ENCODE assay signal across 8 cellular contexts in genomic region chr14:103716091-103716801, GRCh38. TPM values are rescaled to one million over a fixed set of nuclear protein-coding genes. Genes with fewer than 3 reads are reported as not detected.
DNase-seq lines count a peak whose midpoint lies in the region; ATAC-seq, FAIRE-seq and TF ChIP-seq lines count a peak whose summit lies in the region.

No MANE protein-coding gene starts in this region.

- TF ChIP-seq EP300 in Ishikawa (IDR thresholded peaks at IDR 0.05; ENCODE audit: borderline replicate concordance): no peak
- no peak for TF ChIP-seq EP300 in GM12878 (IDR thresholded peaks at IDR 0.05; ENCODE audit: borderline replicate concordance in 1 of 2, control insufficient read depth in 1 of 2, low read depth in 2 of 2, low read length in 2 of 2)

- SMC1A ChIA-PET in GM12878 (lab: Charles Lee; ENCODE audit: uncharacterized antibody, unreplicated experiment): no interaction called here

- BruUV-seq in GM12878 (replicated peaks; lab: Mats Ljungman, UMichigan): no TSS peak

- no peak for DNase-seq in AG09309 (ENCODE audit: low read depth)
- DNase-seq in GM12878 (ENCODE audit: low read depth, low spot score): no peak
- DNase-seq in kidney epithelial cell (ENCODE audit: low read depth): no peak
- no peak for DNase-seq in NCI-H1694 (lab: John Stamatoyannopoulos, UW)

- H3K4me3 Mint-ChIP-seq in stimulated activated naive CD8-positive, alpha-beta T cell treated with anti-CD3 and anti-CD28 coated beads, Interleukin-15, Interleukin-2, amounts not matched to agents 100 ng/mL and 50 ng/mL, for 24 hours: peak overlapping the region; percentile 87

- RAD21 ChIA-PET in GM12878 (lab: Charles Lee; ENCODE audit: unreplicated experiment): interaction anchor here (1.0 to 2.4 kb wide), 5 partner anchors 25 to 147 kb away, joined by 3 to 9 read pairs (median 4); no protein-coding TSS in a partner anchor

- intact Hi-C loops in GM12878 (cut with micrococcal nuclease; ENCODE audit: unreplicated experiment): no loop called here

- POLR2A ChIA-PET in GM12878 (lab: Charles Lee): interaction anchor here (0.6 to 1.0 kb wide), 3 partner anchors 26 to 91 kb away, joined by 3 read pairs; no protein-coding TSS in a partner anchor

- H3K4me1 Mint-ChIP-seq in stimulated activated naive CD8-positive, alpha-beta T cell treated with anti-CD3 and anti-CD28 coated beads, Interleukin-15, Interleukin-2, amounts not matched to agents 100 ng/mL and 50 ng/mL, for 24 hours (ENCODE audit: low read depth): peaks cover 52% of the 10 kb centered on the region

- CTCF ChIA-PET in GM12878 (lab: Yijun Ruan, JAX): interaction anchor here (0.6 to 0.7 kb wide), 2 partner anchors 90 to 105 kb away, joined by 3 read pairs; no protein-coding TSS in a partner anchor

- peaks cover 0 to 6% of the 10 kb centered on the region in 2 experiments; a peak in 2 of 4 replicates for H3K36me3 ChIP-seq in GM12878 (ENCODE audit: control insufficient read depth in 2 of 2, insufficient read depth in 2 of 2, low read length in 1 of 2)
- no peaks in the 10 kb centered on the region for H3K36me3 ChIP-seq in kidney epithelial cell (ENCODE audit: control insufficient read depth, insufficient read depth, low read length)

- peaks cover 42% of the 10 kb centered on the region for H3K79me2 ChIP-seq in GM12878 (ENCODE audit: control insufficient read depth, insufficient read depth, low read length)

- H3K27me3 Mint-ChIP-seq in stimulated activated naive CD8-positive, alpha-beta T cell treated with anti-CD3 and anti-CD28 coated beads, Interleukin-15, Interleukin-2, amounts not matched to agents 100 ng/mL and 50 ng/mL, for 24 hours: no peaks in the 10 kb centered on the region

- peak overlapping the region; percentile 34 for H3K27ac ChIP-seq in GM12878 (ENCODE audit: control insufficient read depth, insufficient read depth)

- H3K4me1 ChIP-seq in GM12878 (ENCODE audit: control insufficient read depth, insufficient read depth, low read length): peaks cover 4% of the 10 kb centered on the region; the same call in 1 of the 2 replicates

- H3K27ac Mint-ChIP-seq in stimulated activated naive CD8-positive, alpha-beta T cell treated with anti-CD3 and anti-CD28 coated beads, Interleukin-15, Interleukin-2, amounts not matched to agents 100 ng/mL and 50 ng/mL, for 24 hours: no peak overlapping the region

- ATAC-seq in GM18498 (IDR thresholded peaks at IDR 0.05; ENCODE audit: unreplicated experiment): peak; percentile 2
- no peak for ATAC-seq in GM12878
- ATAC-seq in GM19395 (IDR thresholded peaks at IDR 0.05; ENCODE audit: unreplicated experiment): no peak

- under 1% methylated on average over 36 of the region's 72 CpGs for WGBS in GM12878 (ENCODE audit: insufficient coverage, insufficient replicate concordance, low lambda C conversion rate, missing lambda C conversion rate)

- no peak for TF ChIP-seq CTCF in AG09309 (IDR thresholded peaks at IDR 0.05; ENCODE audit: control insufficient read depth, insufficient read depth, low read depth, low read length, missing control alignments)
- no peak for TF ChIP-seq CTCF in GM12878 (IDR thresholded peaks at IDR 0.05 in 2 of 3, conservative IDR thresholded peaks at IDR 0.05 in 1 of 3; ENCODE audit: control insufficient read depth in 2 of 3, extremely low read depth in 1 of 3, insufficient read depth in 1 of 3, low read depth in 3 of 3, low read length in 3 of 3)
- TF ChIP-seq CTCF in kidney epithelial cell (IDR thresholded peaks at IDR 0.05; ENCODE audit: insufficient read depth, low read length, poor library complexity, severe bottlenecking): no peak

- TF ChIP-seq POLR2A in GM12878 (IDR thresholded peaks at IDR 0.05; ENCODE audit: low read depth, low read length): no peak

- H3K4me3 ChIP-seq in AG09309 (ENCODE audit: control insufficient read depth, low read depth, low read length) (peak overlapping the region; percentile 71), GM12878 (peak overlapping the region; percentile 88), kidney epithelial cell (ENCODE audit: low read depth, low read length) (peak overlapping the region; percentile 84)

- no peaks in the 10 kb centered on the region for H3K9me3 Mint-ChIP-seq in stimulated activated naive CD8-positive, alpha-beta T cell treated with anti-CD3 and anti-CD28 coated beads, Interleukin-15, Interleukin-2, amounts not matched to agents 100 ng/mL and 50 ng/mL, for 24 hours

- H4K20me1 ChIP-seq in GM12878 (ENCODE audit: control insufficient read depth, insufficient read depth): no peaks in the 10 kb centered on the region

- TF ChIP-seq RAD21 in Ishikawa (IDR thresholded peaks at IDR 0.05; ENCODE audit: low read depth) (no peak), GM12878 (IDR thresholded peaks at IDR 0.05; ENCODE audit: insufficient read depth, low read depth, low read length) (no peak)

- H3K9me3 ChIP-seq in GM12878 (replicated peaks; ENCODE audit: control insufficient read depth, insufficient read depth, low read length): no peaks in the 10 kb centered on the region

- peak overlapping the region; percentile 78 for H3K4me2 ChIP-seq in GM12878 (ENCODE audit: control insufficient read depth, insufficient read depth)

- no peak for FAIRE-seq in GM12878 (lab: Jason Lieb, UNC)

- in situ Hi-C loops in GM12878 (cut with MboI): no loop called here

- H3K9ac ChIP-seq in GM12878 (ENCODE audit: control insufficient read depth, insufficient read depth, low read length): peak overlapping the region; percentile 27

- H2AFZ ChIP-seq in GM12878 (ENCODE audit: control insufficient read depth, low read depth, low read length): no peak overlapping the region; the same call in 1 of the 2 replicates

- H3K27me3 ChIP-seq in GM12878 (replicated peaks in 1 of 2; ENCODE audit: control insufficient read depth in 2 of 2, insufficient read depth in 2 of 2, low read length in 1 of 2): no peaks in the 10 kb centered on the region
- H3K27me3 ChIP-seq in kidney epithelial cell (ENCODE audit: control insufficient read depth, insufficient read depth, low read length): no peaks in the 10 kb centered on the region

- H3K36me3 Mint-ChIP-seq in stimulated activated naive CD8-positive, alpha-beta T cell treated with anti-CD3 and anti-CD28 coated beads, Interleukin-15, Interleukin-2, amounts not matched to agents 100 ng/mL and 50 ng/mL, for 24 hours (ENCODE audit: low read depth): peaks cover 7% of the 10 kb centered on the region

TF ChIP-seq in Ishikawa, 13 proteins besides CTCF, POLR2A, EP300 and RAD21 (continues in another document):
- TF ChIP-seq NFIC (IDR thresholded peaks at IDR 0.05) (no peak), TCF12 (IDR thresholded peaks at IDR 0.05; ENCODE audit: low read depth) (no peak), MAX (IDR thresholded peaks at IDR 0.05) (0 out of 2 replicates have a peak, but pooled peaks have one; percentile 13), YY1 (IDR thresholded peaks at IDR 0.05; ENCODE audit: low read depth) (no peak), EGR1 (IDR thresholded peaks at IDR 0.05) (no peak)

TF ChIP-seq in GM12878, 131 proteins besides CTCF, POLR2A, EP300 and RAD21 (continues in another document):
- peak in 1 of 2 experiments; percentile 46; a peak in 1 of 3 replicates for TF ChIP-seq EGR1 (IDR thresholded peaks at IDR 0.05; ENCODE audit: borderline replicate concordance in 1 of 2, low read depth in 2 of 2, low read length in 2 of 2)
- TF ChIP-seq LARP7 (IDR thresholded peaks at IDR 0.05): 0 out of 2 replicates have a peak, but pooled peaks have one; percentile 21
- no peak for TF ChIP-seq SMARCA5 (IDR thresholded peaks at IDR 0.05)
- TF ChIP-seq RUNX3 (IDR thresholded peaks at IDR 0.05; ENCODE audit: low read length): 0 out of 2 replicates have a peak, but pooled peaks have one; percentile 17
- 0 out of 2 replicates have a peak, but pooled peaks have one; percentile 23 for TF ChIP-seq IKZF1 (conservative IDR thresholded peaks at IDR 0.05)

RNA-seq across cellular contexts. Expression of gene ZFYVE21, which starts 0.6 kb away (rescaled TPM):
- total RNA-seq in GM12878 (2013; cell fraction: nucleolus; rRNA removed): 39.5 and 43.2 TPM in 2 replicates
- 12.1 and 13.4 TPM in 2 replicates for total RNA-seq in GM12878 (2014; rRNA removed)
- total RNA-seq in GM12878 (2014; rRNA removed; fragmentation: Illumina TruSeq; extraction: Trizol): 8.3 and 9.3 TPM in 2 replicates
- 12.1 and 16.9 TPM in 2 replicates for total RNA-seq in GM12878 (2021)
- polyA plus RNA-seq in GM12878 (2011; ENCODE audit: low read depth): 8.6 TPM
- polyA plus RNA-seq in GM12878 (2011; rRNA removed): 17.4 and 21.7 TPM in 2 replicates
- 25.4 and 25.9 TPM in 2 replicates for polyA plus RNA-seq in GM12878 (2011; cell fraction: cytosol; rRNA removed)
- polyA plus RNA-seq in GM12878 (2011; cell fraction: nucleus; rRNA removed): 37.3 and 44.3 TPM in 2 replicates
- 14.3 and 19.3 TPM in 2 replicates for polyA plus RNA-seq in GM12878 (2012)
- 7.9 and 9.1 TPM in 2 replicates for polyA plus RNA-seq in GM12878 (2014; fragmentation: Illumina TruSeq; extraction: Trizol)
- 1 to 10 TPM in 1 of 2 experiments, under 1 TPM in 1; 0.79 to 3.1 TPM for polyA plus RNA-seq in GM12878 (2014; fragmentation: Nextera tagmentation; extraction: Ambion mirVana)
- 20.6 and 21.8 TPM in 2 replicates for polyA plus RNA-seq in GM12878 (2014; rRNA removed)
- 10 to 100 TPM; 15.5 to 20.7 TPM for polyA plus RNA-seq in GM12878 (2016; fragmentation: Nextera tagmentation; extraction: Ambion mirVana)
- 7.6 and 14.9 TPM in 2 replicates for polyA minus RNA-seq in GM12878 (2011; rRNA and poly(A)+ RNA removed)
- polyA minus RNA-seq in GM12878 (2011; cell fraction: cytosol; rRNA and poly(A)+ RNA removed): 7.2 and 9.5 TPM in 2 replicates
- polyA minus RNA-seq in GM12878 (2011; cell fraction: nucleus; rRNA and poly(A)+ RNA removed): 8.5 and 17.4 TPM in 2 replicates
- total RNA-seq in kidney epithelial cell: 52.9 and 53.9 TPM in 2 replicates

RNA-seq across cellular contexts. Expression of gene XRCC3, which starts 1.0 kb away (rescaled TPM):
- total RNA-seq in GM12878 (2013; cell fraction: nucleolus; rRNA removed): 37.4 and 45.4 TPM in 2 replicates
- total RNA-seq in GM12878 (2014; rRNA removed) (48.2 and 50.9 TPM in 2 replicates), GM12878 (2014; rRNA removed; fragmentation: Illumina TruSeq; extraction: Trizol) (24.1 and 28.6 TPM in 2 replicates), GM12878 (2021) (35.8 and 44.8 TPM in 2 replicates), kidney epithelial cell (10.4 and 12.3 TPM in 2 replicates)
- polyA plus RNA-seq in GM12878 (2011; ENCODE audit: low read depth): 16.1 TPM
- polyA plus RNA-seq in GM12878 (2011; rRNA removed) (19.0 and 25.6 TPM in 2 replicates), GM12878 (2014; fragmentation: Illumina TruSeq; extraction: Trizol) (52.0 and 55.3 TPM in 2 replicates), GM12878 (2014; fragmentation: Nextera tagmentation; extraction: Ambion mirVana) (under 1 TPM; 0.37 to 0.60 TPM), GM12878 (2014; rRNA removed) (40.9 and 45.1 TPM in 2 replicates), GM12878 (2016; fragmentation: Nextera tagmentation; extraction: Ambion mirVana) (10 to 100 TPM; 24.2 to 25.0 TPM)
- 26.5 and 28.3 TPM in 2 replicates for polyA plus RNA-seq in GM12878 (2011; cell fraction: cytosol; rRNA removed)
- 52.9 and 76.1 TPM in 2 replicates for polyA plus RNA-seq in GM12878 (2011; cell fraction: nucleus; rRNA removed)
- 15.1 and 18.3 TPM in 2 replicates for polyA plus RNA-seq in GM12878 (2012)
- 12.0 and 19.9 TPM in 2 replicates for polyA minus RNA-seq in GM12878 (2011; rRNA and poly(A)+ RNA removed)
- polyA minus RNA-seq in GM12878 (2011; cell fraction: cytosol; rRNA and poly(A)+ RNA removed): 12.7 and 13.5 TPM in 2 replicates
- 13.5 and 26.3 TPM in 2 replicates for polyA minus RNA-seq in GM12878 (2011; cell fraction: nucleus; rRNA and poly(A)+ RNA removed)
